ENCODE assay signal across 12 cellular contexts in the genomic region with DNA sequence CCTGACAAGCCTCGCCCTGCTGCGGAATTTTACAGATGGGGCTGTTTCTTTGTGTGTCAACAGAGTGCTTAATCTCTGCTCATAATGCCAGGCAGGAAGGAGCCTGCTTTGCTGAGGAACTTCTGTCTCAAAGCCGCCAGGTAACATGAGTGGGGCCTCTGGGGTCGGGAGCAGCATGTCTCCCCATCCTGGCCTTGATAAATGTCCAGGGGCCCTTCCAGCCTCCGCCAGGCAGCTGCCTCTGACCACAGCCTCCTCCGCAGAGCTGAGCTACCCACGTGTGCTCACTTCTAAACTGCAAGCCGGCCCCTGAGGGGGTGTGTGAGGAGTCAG.
DNase-seq lines count a peak whose midpoint lies in the region; ATAC-seq, FAIRE-seq and TF ChIP-seq lines count a peak whose summit lies in the region.
"Had no signal": no experiment of that assay in that cellular context is flagged by ENCODE, and none has a peak within 500 bp of the region (broad histone marks: within the 10 kb centered on the region; RNA-seq: fewer than 3 reads in every experiment).

No MANE protein-coding gene starts in this region.

- no TSS peak for BruUV-seq in K562 (replicated peaks; lab: Mats Ljungman, UMichigan)

- H3K36me3 Mint-ChIP-seq in activated naive CD8-positive, alpha-beta T cell treated with anti-CD3 and anti-CD28 coated beads, Interleukin-2, amount 10 ng/mL, durations not matched to agents 7 days and 5 days: no peaks in the 10 kb centered on the region
- H3K36me3 Mint-ChIP-seq in activated naive CD8-positive, alpha-beta T cell treated with anti-CD3 and anti-CD28 coated beads, Interleukin-2, amount 50 U/mL, for 24 hours (ENCODE audit: low read depth): no peaks in the 10 kb centered on the region

- no peaks in the 10 kb centered on the region for H3K79me2 ChIP-seq in K562 (ENCODE audit: control insufficient read depth, insufficient read depth, low read length)

- H3K27ac Mint-ChIP-seq in activated naive CD8-positive, alpha-beta T cell treated with anti-CD3 and anti-CD28 coated beads, Interleukin-2, amount 10 ng/mL, durations not matched to agents 7 days and 5 days: peak overlapping the region; percentile 65
- no peak overlapping the region for H3K27ac Mint-ChIP-seq in activated naive CD8-positive, alpha-beta T cell treated with anti-CD3 and anti-CD28 coated beads, Interleukin-2, amount 50 U/mL, for 24 hours

- TF ChIP-seq EP300 in K562 (IDR thresholded peaks at IDR 0.05; ENCODE audit: low read length): no peak

- no peak for TF ChIP-seq POLR2A in K562 (conservative IDR thresholded peaks at IDR 0.05)

- H3K4me1 Mint-ChIP-seq in activated naive CD8-positive, alpha-beta T cell treated with anti-CD3 and anti-CD28 coated beads, Interleukin-2, amount 10 ng/mL, durations not matched to agents 7 days and 5 days: peaks cover 25% of the 10 kb centered on the region
- peaks cover 58% of the 10 kb centered on the region for H3K4me1 Mint-ChIP-seq in activated naive CD8-positive, alpha-beta T cell treated with anti-CD3 and anti-CD28 coated beads, Interleukin-2, amount 50 U/mL, for 24 hours

- WGBS in K562 (ENCODE audit: insufficient coverage, low coverage, missing lambda C conversion rate): 21% methylated on average over 8 of the region's 8 CpGs
- WGBS in psoas muscle, 3 donors: 84 to 87% (median 85%) methylated on average over 8 of the region's 8 CpGs

- CTCF ChIA-PET in K562 (lab: Yijun Ruan, JAX; ENCODE audit: low intra/inter-chr PET ratio): no interaction called here

- no peak for ATAC-seq in activated naive CD8-positive, alpha-beta T cell treated with anti-CD3 and anti-CD28 coated beads, Interleukin-2, amount 10 ng/mL, durations not matched to agents 7 days and 5 days (ENCODE audit: low read depth)
- ATAC-seq in activated naive CD8-positive, alpha-beta T cell treated with anti-CD3 and anti-CD28 coated beads, Interleukin-2, amount 50 U/mL, for 24 hours: no peak
- ATAC-seq in K562: no peak
- peak; percentile 48 for ATAC-seq in mucosa of descending colon
- no peak for ATAC-seq in psoas muscle

- TF ChIP-seq CTCF in K562 (IDR thresholded peaks at IDR 0.05 in 2 of 3, conservative IDR thresholded peaks at IDR 0.05 in 1 of 3; ENCODE audit: insufficient read depth in 2 of 3, low read depth in 1 of 3, low read length in 3 of 3): no peak
- TF ChIP-seq CTCF in mucosa of descending colon (IDR thresholded peaks at IDR 0.05): no peak
- TF ChIP-seq CTCF in psoas muscle (IDR thresholded peaks at IDR 0.05): no peak

- H3K9ac ChIP-seq in K562 (ENCODE audit: insufficient read depth in 1 of 2, low read depth in 2 of 2, low read length in 2 of 2): peak overlapping the region in 1 of 2 experiments; percentile 24; a peak in 1 of 4 replicates

- POLR2A ChIA-PET in activated naive CD8-positive, alpha-beta T cell treated with anti-CD3 and anti-CD28 coated beads, Interleukin-2, amount 10 ng/mL, durations not matched to agents 7 days and 5 days (lab: Charles Lee): no interaction called here
- POLR2A ChIA-PET in K562 (lab: Yijun Ruan, JAX): no interaction called here

- in situ Hi-C loops in K562 (cut with MboI): no loop called here

- peaks cover 3% of the 10 kb centered on the region for H3K27me3 Mint-ChIP-seq in activated naive CD8-positive, alpha-beta T cell treated with anti-CD3 and anti-CD28 coated beads, Interleukin-2, amount 10 ng/mL, durations not matched to agents 7 days and 5 days
- H3K27me3 Mint-ChIP-seq in activated naive CD8-positive, alpha-beta T cell treated with anti-CD3 and anti-CD28 coated beads, Interleukin-2, amount 50 U/mL, for 24 hours: peaks cover 7% of the 10 kb centered on the region

- H4K20me1 ChIP-seq in K562 (replicated peaks; ENCODE audit: control insufficient read depth, insufficient read depth, low read length): no peaks in the 10 kb centered on the region; the same call in 1 of the 2 replicates

- H3K27ac ChIP-seq in K562 (ENCODE audit: extremely low read depth, low read depth, low read length): no peak overlapping the region
- H3K27ac ChIP-seq in psoas muscle: no peak overlapping the region

- peak; percentile 26 for FAIRE-seq in K562 (lab: Jason Lieb, UNC)
- FAIRE-seq: endothelial cell of umbilical vein had no signal

- intact Hi-C loops in K562 (cut with micrococcal nuclease): loop anchor here (5.0 to 10.0 kb wide), 2 partner anchors 89 to 358 kb away; no protein-coding TSS in a partner anchor
- intact Hi-C loops in mucosa of descending colon (cut with DNase I, micrococcal nuclease): no loop called here
- intact Hi-C loops in psoas muscle (cut with DNase I): loop anchor here in 1 of 2 donors (5.0 kb wide), 2 partner anchors 64 to 116 kb away; a partner anchor contains a TSS

- no peak for TF ChIP-seq RAD21 in K562 (CRISPR knock-in tag; conservative IDR thresholded peaks at IDR 0.05 in 1 of 2, IDR thresholded peaks at IDR 0.05 in 1 of 2)

- DNase-seq in activated naive CD8-positive, alpha-beta T cell treated with anti-CD3 and anti-CD28 coated beads, Interleukin-2, amount 10 ng/mL, durations not matched to agents 7 days and 5 days: no peak
- no peak for DNase-seq in activated naive CD8-positive, alpha-beta T cell treated with anti-CD3 and anti-CD28 coated beads, Interleukin-2, amount 50 U/mL, for 24 hours
- no peak for DNase-seq in K562 (ENCODE audit: extremely low read depth in 1 of 4, low spot score in 3 of 4)
- no peak for DNase-seq in mucosa of descending colon
- DNase-seq in ureter (ENCODE audit: low spot score): peak; percentile 74
- no peak for DNase-seq in psoas muscle
- no peak for DNase-seq in stimulated activated CD4-positive, alpha-beta T cell treated with anti-CD3 and anti-CD28 coated beads, Interleukin-4, amount 100 ng/mL, for 1 hour
- no peak for DNase-seq in inferior parietal cortex (ENCODE audit: extremely low spot score)
- DNase-seq: ACHN, NCI-H187 treated with DMSO at 0.1 percent for 48 hours, T-helper 1 cell had no signal

- H3K4me1 ChIP-seq in K562 (replicated peaks in 1 of 2; ENCODE audit: control insufficient read depth in 2 of 2, insufficient read depth in 2 of 2, low read length in 2 of 2) (peaks cover 21 to 32% of the 10 kb centered on the region in 2 experiments), mucosa of descending colon (ENCODE audit: low read depth) (peaks cover 4% of the 10 kb centered on the region), psoas muscle (peaks cover 61% of the 10 kb centered on the region)

- no peak overlapping the region for H2AFZ ChIP-seq in K562 (ENCODE audit: low read depth, low read length)

- H3K4me2 ChIP-seq in K562 (ENCODE audit: insufficient read depth, low read length): no peak overlapping the region

- H3K9me3 Mint-ChIP-seq in activated naive CD8-positive, alpha-beta T cell treated with anti-CD3 and anti-CD28 coated beads, Interleukin-2, amount 10 ng/mL, durations not matched to agents 7 days and 5 days: no peaks in the 10 kb centered on the region
- no peaks in the 10 kb centered on the region for H3K9me3 Mint-ChIP-seq in activated naive CD8-positive, alpha-beta T cell treated with anti-CD3 and anti-CD28 coated beads, Interleukin-2, amount 50 U/mL, for 24 hours

- H3K4me3 Mint-ChIP-seq in activated naive CD8-positive, alpha-beta T cell treated with anti-CD3 and anti-CD28 coated beads, Interleukin-2, amount 10 ng/mL, durations not matched to agents 7 days and 5 days: no peak overlapping the region
- no peak overlapping the region for H3K4me3 Mint-ChIP-seq in activated naive CD8-positive, alpha-beta T cell treated with anti-CD3 and anti-CD28 coated beads, Interleukin-2, amount 50 U/mL, for 24 hours

- H3K9me3 ChIP-seq in K562 (replicated peaks; ENCODE audit: control insufficient read depth, insufficient read depth, low read depth, low read length) (no peaks in the 10 kb centered on the region), mucosa of descending colon (no peaks in the 10 kb centered on the region), psoas muscle (no peaks in the 10 kb centered on the region)

- H3K36me3 ChIP-seq in K562 (ENCODE audit: control insufficient read depth, insufficient read depth, low read length): no peaks in the 10 kb centered on the region
- H3K36me3 ChIP-seq in mucosa of descending colon (ENCODE audit: low read depth): no peaks in the 10 kb centered on the region
- H3K36me3 ChIP-seq in psoas muscle (ENCODE audit: insufficient read depth in 1 of 2, low read depth in 1 of 2): no peaks in the 10 kb centered on the region

- H3K4me3 ChIP-seq in K562: no peak overlapping the region
- H3K4me3 ChIP-seq in mucosa of descending colon: no peak overlapping the region
- no peak overlapping the region for H3K4me3 ChIP-seq in psoas muscle

- no peaks in the 10 kb centered on the region for H3K9me1 ChIP-seq in K562 (ENCODE audit: control insufficient read depth, insufficient read depth, low read length)

- H3K27me3 ChIP-seq in K562 (ENCODE audit: control insufficient read depth in 2 of 2, insufficient read depth in 2 of 2, low read length in 2 of 2): peaks cover 0 to 19% of the 10 kb centered on the region in 2 experiments; a peak in 1 of 5 replicates
- H3K27me3 ChIP-seq in psoas muscle (ENCODE audit: insufficient read depth in 3 of 3, low read length in 2 of 3): no peaks in the 10 kb centered on the region

TF ChIP-seq in K562, 482 proteins besides CTCF, POLR2A, EP300 and RAD21:
- TF ChIP-seq SRSF7 (optimal IDR thresholded peaks at IDR 0.05; ENCODE audit: low read depth, low read length) (no peak), TEAD2 (tag; IDR thresholded peaks at IDR 0.05) (no peak)
- TF ChIP-seq, protein P1, sequence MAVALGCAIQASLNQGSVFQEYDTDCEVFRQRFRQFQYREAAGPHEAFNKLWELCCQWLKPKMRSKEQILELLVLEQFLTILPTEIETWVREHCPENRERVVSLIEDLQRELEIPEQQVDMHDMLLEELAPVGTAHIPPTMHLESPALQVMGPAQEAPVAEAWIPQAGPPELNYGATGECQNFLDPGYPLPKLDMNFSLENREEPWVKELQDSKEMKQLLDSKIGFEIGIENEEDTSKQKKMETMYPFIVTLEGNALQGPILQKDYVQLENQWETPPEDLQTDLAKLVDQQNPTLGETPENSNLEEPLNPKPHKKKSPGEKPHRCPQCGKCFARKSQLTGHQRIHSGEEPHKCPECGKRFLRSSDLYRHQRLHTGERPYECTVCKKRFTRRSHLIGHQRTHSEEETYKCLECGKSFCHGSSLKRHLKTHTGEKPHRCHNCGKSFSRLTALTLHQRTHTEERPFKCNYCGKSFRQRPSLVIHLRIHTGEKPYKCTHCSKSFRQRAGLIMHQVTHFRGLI (CRISPR knock-in tag; IDR thresholded peaks at IDR 0.05): no peak
